ENCODE assay signal across 9 cellular contexts in the genomic region with DNA sequence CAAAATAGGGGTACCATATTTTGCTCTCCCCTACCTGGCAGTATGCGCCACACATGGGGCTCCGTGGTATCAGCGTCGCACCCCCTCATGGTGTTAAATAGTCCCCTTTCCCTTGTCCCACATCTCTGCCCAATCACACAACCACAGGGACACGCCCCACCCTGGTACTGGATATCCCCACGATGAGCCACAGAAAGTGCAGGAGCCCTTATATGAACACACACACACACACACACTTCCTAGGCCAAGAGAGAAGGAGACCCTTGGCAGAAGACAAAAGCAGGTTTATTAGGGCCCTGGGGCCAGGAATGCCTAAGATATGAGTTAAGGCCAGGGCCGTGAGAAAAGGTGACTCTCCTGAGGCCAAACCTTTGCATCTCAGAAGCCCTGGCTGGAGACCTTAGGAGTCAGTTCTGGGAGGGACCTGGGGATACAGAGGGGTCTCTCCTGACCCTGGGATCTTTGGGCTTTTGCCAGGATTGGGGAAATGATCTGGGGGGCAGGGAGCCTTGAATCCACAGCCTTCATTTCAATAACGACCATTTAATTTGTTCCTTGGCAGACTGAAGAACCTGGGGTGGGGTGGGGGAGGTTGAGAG. TPM values are rescaled to one million over a fixed set of nuclear protein-coding genes. Genes with fewer than 3 reads are reported as not detected.
DNase-seq lines count a peak whose midpoint lies in the region; ATAC-seq, FAIRE-seq and TF ChIP-seq lines count a peak whose summit lies in the region.
"Had no signal": no experiment of that assay in that cellular context is flagged by ENCODE, and none has a peak within 500 bp of the region (broad histone marks: within the 10 kb centered on the region; RNA-seq: fewer than 3 reads in every experiment).

No MANE protein-coding gene starts in this region.

- no peak overlapping the region for H3K9ac ChIP-seq in H1 (replicated peaks in 1 of 4; ENCODE audit: extremely low read depth in 1 of 4, low read depth in 3 of 4, low read length in 3 of 4)

- H3K4me3 ChIP-seq in Caco-2 (ENCODE audit: low read depth, low read length) (peak overlapping the region; percentile 43), H1 (ENCODE audit: extremely low read depth in 1 of 4, insufficient read depth in 2 of 4, low read depth in 3 of 4, low read length in 4 of 4) (peak overlapping the region in 1 of 4 experiments; percentile 55; a peak in 2 of 8 replicates), pancreas (peak overlapping the region in 3 of 4 donors; percentile 9 to 53 (median 28))

- no peak overlapping the region for H3K18ac ChIP-seq in H1 (ENCODE audit: extremely low read depth, low read length)

- DNase-seq in Caco-2 (peak; percentile 62 to 77), NCI-H69 (lab: John Stamatoyannopoulos, UW) (peak; percentile 54), H1 (ENCODE audit: low read depth in 1 of 2, low spot score in 2 of 2) (peak in 1 of 2 experiments; percentile 48), pancreas (peak in 3 of 6 donors; percentile 14 to 38 (median 33)), GM20000 (ENCODE audit: low spot score) (no peak), RKO (ENCODE audit: low spot score) (no peak)

- TF ChIP-seq CTCF in Caco-2 (IDR thresholded peaks at IDR 0.05; ENCODE audit: insufficient read depth in 1 of 2, low read depth in 1 of 2, low read length in 1 of 2, severe bottlenecking in 1 of 2, unreplicated experiment in 1 of 2) (no peak), H1 (IDR thresholded peaks at IDR 0.05; ENCODE audit: control extremely low read depth in 1 of 3, insufficient read depth in 1 of 3, low read depth in 1 of 3, low read length in 3 of 3) (no peak), pancreas (IDR thresholded peaks at IDR 0.05) (no peak), GM20000 (IDR thresholded peaks at IDR 0.05; ENCODE audit: extremely low read depth, missing control alignments) (no peak)

- intact Hi-C loops in Caco-2 (cut with micrococcal nuclease; ENCODE audit: unreplicated experiment) (loop anchor here (1.0 to 10.0 kb wide), 13 partner anchors 11 to 593 kb away; partner anchors contain the start of genes CBX1, COPZ2 and NFE2L1), pancreas (cut with DNase I) (loop anchor here in 2 of 3 donors (5.0 kb wide), 2 partner anchors 51 to 106 kb away; no protein-coding TSS in a partner anchor)

- TF ChIP-seq POLR2A in H1 (IDR thresholded peaks at IDR 0.05; ENCODE audit: control extremely low read depth in 1 of 2, low read depth in 2 of 2, low read length in 2 of 2) = no peak

- TF ChIP-seq RAD21 in H1 (IDR thresholded peaks at IDR 0.05 in 1 of 2, conservative IDR thresholded peaks at IDR 0.05 in 1 of 2; ENCODE audit: low read depth in 2 of 2, low read length in 2 of 2) = no peak

- H3K23ac ChIP-seq in H1 (ENCODE audit: insufficient read length) = no peak overlapping the region

- H4K5ac ChIP-seq in H1 (ENCODE audit: insufficient read length, low read depth, low read length) = no peak overlapping the region

- peak overlapping the region; percentile 42 to 100; a peak in 3 of 4 replicates for H3K4me2 ChIP-seq in H1 (ENCODE audit: insufficient read depth in 1 of 2, low read depth in 2 of 2, low read length in 2 of 2)

- CTCF ChIA-PET in Caco-2 (lab: Charles Lee) (interaction anchor here (0.6 to 3.6 kb wide), 77 partner anchors 8 to 1389 kb away, joined by 3 to 225 read pairs (median 5); partner anchors contain the start of genes CBX1, CDK5RAP3, LRRC46 and MRPL10), H1 (lab: Charles Lee; ENCODE audit: partially characterized antibody) (interaction anchor here (0.7 to 8.9 kb wide), 46 partner anchors 10 to 596 kb away, joined by 3 to 181 read pairs (median 4); partner anchors contain the start of genes NFE2L1 and SNX11)

- H4K8ac ChIP-seq in H1 (ENCODE audit: extremely low read depth, insufficient read depth, low read length) = no peak overlapping the region

- no peak overlapping the region for H2BK20ac ChIP-seq in H1 (ENCODE audit: low read length)

- no peak for FAIRE-seq in H1 (lab: Jason Lieb, UNC)
- FAIRE-seq in pancreas (lab: Jason Lieb, UNC) = no peak

- H3K79me1 ChIP-seq in H1 (ENCODE audit: low read depth, low read length) = no peaks in the 10 kb centered on the region

- H3K79me2 ChIP-seq in H1 (ENCODE audit: control insufficient read depth in 1 of 2, insufficient read depth in 2 of 2, low read length in 2 of 2) = no peaks in the 10 kb centered on the region

- H3K36me3 ChIP-seq in Caco-2 (ENCODE audit: control insufficient read depth, insufficient read depth, low read length) = no peaks in the 10 kb centered on the region
- no peaks in the 10 kb centered on the region for H3K36me3 ChIP-seq in H1 (ENCODE audit: control insufficient read depth in 2 of 4, insufficient read depth in 4 of 4, low read length in 3 of 4)
- no peaks in the 10 kb centered on the region for H3K36me3 ChIP-seq in pancreas

- H3K4me3 Mint-ChIP-seq in Caco-2 (ENCODE audit: unreplicated experiment) = peak overlapping the region; percentile 87

- no peaks in the 10 kb centered on the region for H3K9me3 Mint-ChIP-seq in Caco-2 (ENCODE audit: unreplicated experiment)

- H3K4ac ChIP-seq in H1 (replicated peaks; ENCODE audit: insufficient read length, low read depth, low read length) = no peak overlapping the region

- H4K91ac ChIP-seq in H1 (replicated peaks; ENCODE audit: insufficient read length, low read length) = no peak overlapping the region

- H3K14ac ChIP-seq in H1 (ENCODE audit: insufficient read length) = no peak overlapping the region

- peaks cover 34% of the 10 kb centered on the region for H3K4me1 Mint-ChIP-seq in Caco-2 (ENCODE audit: low read depth, unreplicated experiment)

- H2BK120ac ChIP-seq in H1 (replicated peaks; ENCODE audit: low read depth, low read length) = no peak overlapping the region

- H2AK5ac ChIP-seq in H1 (ENCODE audit: low read depth, low read length) = no peak overlapping the region

- peak overlapping the region; percentile 89 for H3K27ac Mint-ChIP-seq in Caco-2 (ENCODE audit: unreplicated experiment)

- peaks cover 13% of the 10 kb centered on the region for H3K36me3 Mint-ChIP-seq in Caco-2 (ENCODE audit: insufficient read depth, unreplicated experiment)

- no peak overlapping the region for H2BK15ac ChIP-seq in H1 (ENCODE audit: low read length)

- peaks cover 18% of the 10 kb centered on the region for H3K23me2 ChIP-seq in H1 (ENCODE audit: low read depth, low read length)

- H3K4me1 ChIP-seq in Caco-2 (peaks cover 26% of the 10 kb centered on the region), H1 (replicated peaks in 1 of 4; ENCODE audit: control insufficient read depth in 3 of 4, insufficient read depth in 4 of 4, low read length in 3 of 4) (peaks cover 0 to 21% (median 11%) of the 10 kb centered on the region in 4 experiments; a peak in 5 of 7 replicates), pancreas (peaks cover 24 to 30% (median 28%) of the 10 kb centered on the region in 3 donors)

- WGBS in H1 (ENCODE audit: extremely low coverage in 1 of 2, insufficient coverage in 1 of 2, insufficient read length in 1 of 2, insufficient replicate concordance in 2 of 2, low coverage in 1 of 2, low lambda C conversion rate in 2 of 2, missing lambda C conversion rate in 1 of 2), 2 experiments = 57% methylated on average over 8 of the region's 8 CpGs; no CpG with 5 or more reads in 1 of the 2 experiments
- WGBS in pancreas, 2 donors = 25 to 33% methylated on average over 8 of the region's 8 CpGs

- peaks cover 5% of the 10 kb centered on the region for H3K27me3 ChIP-seq in Caco-2 (replicated peaks; ENCODE audit: control insufficient read depth, insufficient read depth, low read length)
- H3K27me3 ChIP-seq in H1 (replicated peaks in 1 of 4; ENCODE audit: control insufficient read depth in 3 of 4, extremely low read depth in 1 of 4, insufficient read depth in 3 of 4, low read length in 3 of 4) = peaks cover 2 to 23% (median 17%) of the 10 kb centered on the region in 4 experiments
- H3K27me3 ChIP-seq in pancreas = no peaks in the 10 kb centered on the region

- no peaks in the 10 kb centered on the region for H4K20me1 ChIP-seq in H1 (replicated peaks in 1 of 2; ENCODE audit: control insufficient read depth in 1 of 2, insufficient read depth in 2 of 2, low read length in 2 of 2)

- H2AFZ ChIP-seq in H1 (ENCODE audit: low read length) = no peak overlapping the region

- H3K56ac ChIP-seq in H1 (replicated peaks; ENCODE audit: insufficient read length, low read depth, low read length) = no peak overlapping the region

- BruUV-seq in Caco-2 (replicated peaks; lab: Mats Ljungman, UMichigan) = no TSS peak

- H3K27me3 Mint-ChIP-seq in Caco-2 (ENCODE audit: insufficient read depth, unreplicated experiment) = peaks cover 17% of the 10 kb centered on the region

- no peak for TF ChIP-seq EP300 in H1 (IDR thresholded peaks at IDR 0.05; ENCODE audit: borderline replicate concordance in 1 of 2, low read depth in 2 of 2, low read length in 2 of 2)

- POLR2A ChIA-PET in Caco-2 (lab: Charles Lee) (interaction anchor here (0.6 to 3.4 kb wide), 11 partner anchors 21 to 375 kb away, joined by 3 to 46 read pairs (median 3); partner anchors contain the start of genes NFE2L1, PNPO and SNX11), H1 (lab: Charles Lee; ENCODE audit: partially characterized antibody) (interaction anchor here (0.6 to 28.1 kb wide), 4 partner anchors 10 to 105 kb away, joined by 3 to 1227 read pairs (median 6); partner anchors contain the start of gene NFE2L1)

- ATAC-seq in pancreas (no peak), HG03442 (IDR thresholded peaks at IDR 0.05; ENCODE audit: unreplicated experiment) (no peak), HG03025 (IDR thresholded peaks at IDR 0.05; ENCODE audit: low FRiP score, unreplicated experiment) (no peak)

- H3K27ac ChIP-seq in H1 (ENCODE audit: low read depth, low read length) (no peak overlapping the region), pancreas (peak overlapping the region in 2 of 4 donors; percentile 44 to 71)

- H3K9me3 ChIP-seq in Caco-2 (no peaks in the 10 kb centered on the region), H1 (ENCODE audit: insufficient read depth in 2 of 2, low read depth in 1 of 2, low read length in 1 of 2) (no peaks in the 10 kb centered on the region), pancreas (no peaks in the 10 kb centered on the region)

- H2BK12ac ChIP-seq in H1 (ENCODE audit: low read depth, low read length) = 0 out of 2 replicates have a peak overlapping the region, but pooled peaks have one; percentile 11

- no peak overlapping the region for H2BK5ac ChIP-seq in H1 (ENCODE audit: low read depth, low read length)

RNA-seq across cellular contexts. Expression of gene COPZ2, which starts 11.6 kb away (rescaled TPM):
- total RNA-seq in Caco-2 (2022) (2.0 and 6.7 TPM in 2 replicates), pancreas (10 to 100 TPM in 2 of 6 donors, 1 to 10 TPM in 4; 6.3 to 10.8 (median 8.6) TPM)
- total RNA-seq in H1 (2021; fragmentation: NEBNext Ultra II Directional; extraction: Animal tissue kit (Norgen Biotek cat#: 25700)) = not detected in 2 replicates
- polyA plus RNA-seq in H1 (2011; rRNA removed) (0.24 and 0.25 TPM in 2 replicates), pancreas (1 to 10 TPM; 9.7 to 9.8 TPM)
- 0.23 TPM for polyA plus RNA-seq in H1 (2011; cell fraction: cytosol; rRNA removed)
- polyA plus RNA-seq in H1 (2011; cell fraction: nucleus; rRNA removed) = 0.47 TPM
- 0.34 to 0.45 TPM in 2 of 4 replicates, not detected in the others for polyA plus RNA-seq in H1 (2012, experiment 1 of 2)
- polyA plus RNA-seq in H1 (2012, experiment 2 of 2) = not detected
- 0.41 TPM for polyA plus RNA-seq in H1 (2013, experiment 1 of 2)
- 0.70 TPM for polyA plus RNA-seq in H1 (2013, experiment 2 of 2)
- not detected in 2 replicates for polyA minus RNA-seq in H1 (2011; rRNA and poly(A)+ RNA removed)
- not detected for polyA minus RNA-seq in H1 (2011; cell fraction: cytosol; rRNA and poly(A)+ RNA removed)
- not detected for polyA minus RNA-seq in H1 (2011; cell fraction: nucleus; rRNA and poly(A)+ RNA removed)
- total RNA-seq: H7 had no signal

RNA-seq across cellular contexts. Expression of gene NFE2L1, which starts 22.2 kb away (rescaled TPM):
- total RNA-seq in Caco-2 (2022) (322 and 356 TPM in 2 replicates), pancreas (10 to 100 TPM; 27.4 to 74.0 (median 44.5) TPM)
- total RNA-seq in H1 (2021; fragmentation: NEBNext Ultra II Directional; extraction: Animal tissue kit (Norgen Biotek cat#: 25700)) = 140 and 148 TPM in 2 replicates
- polyA plus RNA-seq in H1 (2011; rRNA removed) (143 and 173 TPM in 2 replicates), pancreas (10 to 100 TPM; 40.9 to 47.2 TPM)
- 181 TPM for polyA plus RNA-seq in H1 (2011; cell fraction: cytosol; rRNA removed)
- 178 TPM for polyA plus RNA-seq in H1 (2011; cell fraction: nucleus; rRNA removed)
- polyA plus RNA-seq in H1 (2012, experiment 1 of 2) = 161 to 195 TPM (median 173 TPM) in 4 replicates
- polyA plus RNA-seq in H1 (2012, experiment 2 of 2) = 101 TPM
- polyA plus RNA-seq in H1 (2013, experiment 1 of 2) = 146 TPM
- 156 TPM for polyA plus RNA-seq in H1 (2013, experiment 2 of 2)
- polyA minus RNA-seq in H1 (2011; rRNA and poly(A)+ RNA removed) = 193 and 224 TPM in 2 replicates
- 160 TPM for polyA minus RNA-seq in H1 (2011; cell fraction: cytosol; rRNA and poly(A)+ RNA removed)
- 99.1 TPM for polyA minus RNA-seq in H1 (2011; cell fraction: nucleus; rRNA and poly(A)+ RNA removed)

RNA-seq across cellular contexts. Expression of gene CDK5RAP3, which starts 55.1 kb away (rescaled TPM):
- total RNA-seq in Caco-2 (2022) = 425 and 427 TPM in 2 replicates
- 88.2 and 97.6 TPM in 2 replicates for total RNA-seq in H1 (2021; fragmentation: NEBNext Ultra II Directional; extraction: Animal tissue kit (Norgen Biotek cat#: 25700))
- polyA plus RNA-seq in H1 (2011; rRNA removed) = 93.2 and 119 TPM in 2 replicates
- 159 TPM for polyA plus RNA-seq in H1 (2011; cell fraction: cytosol; rRNA removed)
- polyA plus RNA-seq in H1 (2011; cell fraction: nucleus; rRNA removed) = 845 TPM
- polyA plus RNA-seq in H1 (2012, experiment 1 of 2) = 134 to 181 TPM (median 168 TPM) in 4 replicates
- polyA plus RNA-seq in H1 (2012, experiment 2 of 2) = 47.9 TPM
- polyA plus RNA-seq in H1 (2013, experiment 1 of 2) = 99.7 TPM
- 95.7 TPM for polyA plus RNA-seq in H1 (2013, experiment 2 of 2)
- polyA minus RNA-seq in H1 (2011; rRNA and poly(A)+ RNA removed) = 131 and 169 TPM in 2 replicates
- polyA minus RNA-seq in H1 (2011; cell fraction: cytosol; rRNA and poly(A)+ RNA removed) = 41.5 TPM
- polyA minus RNA-seq in H1 (2011; cell fraction: nucleus; rRNA and poly(A)+ RNA removed) = 147 TPM
- 100 to 1,000 TPM; 134 to 234 (median 165) TPM for total RNA-seq in pancreas
- polyA plus RNA-seq in pancreas = 1,000 to 10,000 TPM; 1,052 to 1,312 TPM

Comparison
In these comparisons a context has a peak if more than half of its experiments do, and no peak if none do; other contexts are left out.
1. DNase-seq: peak in Caco-2 (2 of 2) and NCI-H69 (single experiment); none in GM20000 (single experiment) and RKO (single experiment).